8 cellular contexts compared by ENCODE assay signal in the genomic region with DNA sequence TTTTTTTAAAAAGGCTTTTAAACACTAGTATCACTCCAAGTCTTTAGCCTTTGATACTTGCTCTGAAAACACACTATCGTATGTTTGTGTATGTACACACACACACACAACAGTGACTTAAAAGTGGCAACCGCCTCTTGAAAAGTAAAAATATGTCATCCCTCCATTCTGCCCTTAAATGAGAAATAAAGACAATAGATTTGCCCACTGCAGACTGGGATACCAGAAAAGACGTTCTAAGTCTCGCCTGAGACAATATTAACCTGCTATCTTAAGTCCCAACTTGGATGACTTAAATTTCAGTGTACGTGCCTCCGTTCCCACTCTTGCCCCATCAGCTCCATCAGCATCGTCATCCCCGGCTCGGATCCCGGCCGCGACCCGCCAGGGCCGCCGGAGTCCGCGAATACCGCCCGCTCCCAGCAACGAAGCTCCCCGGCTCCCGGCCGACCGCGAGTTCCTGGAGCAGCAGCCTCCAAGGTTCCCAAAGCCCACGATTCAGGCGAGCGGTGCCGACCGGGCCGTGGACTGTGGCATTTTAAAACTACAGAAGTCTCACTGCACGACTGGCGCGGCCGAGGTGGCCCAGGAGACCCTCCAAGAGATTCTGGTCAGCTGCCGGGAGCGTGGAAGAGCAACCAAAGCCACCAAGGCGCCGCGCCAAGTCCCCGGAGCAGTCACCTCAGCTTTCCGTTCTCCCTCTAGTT. TPM values are rescaled to one million over a fixed set of nuclear protein-coding genes. Genes with fewer than 3 reads are reported as not detected.
DNase-seq lines count a peak whose midpoint lies in the region; ATAC-seq lines count a peak whose summit lies in the region.

No MANE protein-coding gene starts in this region.

- peaks cover 9% of the 10 kb centered on the region for H3K4me1 ChIP-seq in effector memory CD4-positive, alpha-beta T cell (ENCODE audit: control insufficient read depth, insufficient read depth, low read length, poor library complexity, severe bottlenecking)
- H3K4me1 ChIP-seq in mesendoderm (ENCODE audit: control insufficient read depth, low read depth, low read length) = no peaks in the 10 kb centered on the region

- no peak overlapping the region for H4K8ac ChIP-seq in mesendoderm (ENCODE audit: low read depth, low read length)

- H3K27ac ChIP-seq in effector memory CD4-positive, alpha-beta T cell (ENCODE audit: insufficient read depth, low read length, poor library complexity, severe bottlenecking) = peak overlapping the region; percentile 98
- peak overlapping the region; percentile 94 for H3K27ac ChIP-seq in mesendoderm (ENCODE audit: low read depth, low read length)

- no CpG with 5 or more reads among the region's 42 CpGs for WGBS in mesendoderm (ENCODE audit: extremely low coverage, insufficient coverage, low lambda C conversion rate)

- intact Hi-C loops in activated CD4-positive, alpha-beta T cell treated with anti-CD3 and anti-CD28 coated beads for 36 hours (cut with DNase I, micrococcal nuclease) = loop anchor here (1.0 to 10.0 kb wide), 12 partner anchors 57 to 1488 kb away; partner anchors contain the start of genes ANO6 (in 2 of the 2), SLC38A1 (in 1 of the 2) and SLC38A2 (in 1 of the 2)

- H3K36me3 Mint-ChIP-seq in activated CD4-positive, alpha-beta T cell treated with anti-CD3 and anti-CD28 coated beads for 36 hours (ENCODE audit: low read depth) = peaks cover 19% of the 10 kb centered on the region

- H3K27ac Mint-ChIP-seq in activated CD4-positive, alpha-beta T cell treated with anti-CD3 and anti-CD28 coated beads for 36 hours = peak overlapping the region; percentile 99

- no peaks in the 10 kb centered on the region for H3K27me3 ChIP-seq in effector memory CD4-positive, alpha-beta T cell (replicated peaks; ENCODE audit: control insufficient read depth, insufficient read depth, low read length, poor library complexity, severe bottlenecking)
- H3K27me3 ChIP-seq in mesendoderm (ENCODE audit: insufficient read depth, low read length, poor library complexity) = no peaks in the 10 kb centered on the region

- no peak overlapping the region for H2AK5ac ChIP-seq in mesendoderm (ENCODE audit: low read length)

- ATAC-seq in activated CD4-positive, alpha-beta T cell treated with anti-CD3 and anti-CD28 coated beads for 36 hours = no peak
- ATAC-seq in esophagus mucosa (no peak), HG03196 (IDR thresholded peaks at IDR 0.05; ENCODE audit: unreplicated experiment) (no peak)

- peak overlapping the region; percentile 97 for H3K56ac ChIP-seq in mesendoderm (ENCODE audit: low read length)

- CTCF ChIA-PET in activated CD4-positive, alpha-beta T cell treated with anti-CD3 and anti-CD28 coated beads for 36 hours (lab: Charles Lee) = interaction anchor here (0.6 to 6.9 kb wide), 8 partner anchors 11 to 543 kb away, joined by 3 to 58 read pairs (median 4); no protein-coding TSS in a partner anchor

- no peaks in the 10 kb centered on the region for H3K36me3 ChIP-seq in effector memory CD4-positive, alpha-beta T cell (ENCODE audit: control insufficient read depth, insufficient read depth, low read length)
- H3K36me3 ChIP-seq in mesendoderm (ENCODE audit: control insufficient read depth, insufficient read depth, low read length) = no peaks in the 10 kb centered on the region

- H3K9me3 ChIP-seq in effector memory CD4-positive, alpha-beta T cell (ENCODE audit: control insufficient read depth, low read length) = no peaks in the 10 kb centered on the region

- H2BK15ac ChIP-seq in mesendoderm (replicated peaks; ENCODE audit: low read depth) = no peak overlapping the region

- H3K4me3 ChIP-seq in effector memory CD4-positive, alpha-beta T cell (ENCODE audit: insufficient read depth, low read depth, low read length, poor library complexity, severe bottlenecking) = peak overlapping the region; percentile 95
- peak overlapping the region; percentile 97 for H3K4me3 ChIP-seq in mesendoderm (ENCODE audit: low read length)

- in situ Hi-C loops in KBM-7 (cut with MboI; ENCODE audit: low pct_unique_long_range_greater_than_20kb, low sequenced_read_pairs) = no loop called here

- peak overlapping the region; percentile 62 for H3K4me2 ChIP-seq in mesendoderm (ENCODE audit: low read length)

- no peaks in the 10 kb centered on the region for H3K9me3 Mint-ChIP-seq in activated CD4-positive, alpha-beta T cell treated with anti-CD3 and anti-CD28 coated beads for 36 hours (ENCODE audit: low read depth)

- H2BK120ac ChIP-seq in mesendoderm (ENCODE audit: low read depth, low read length) = peak overlapping the region; percentile 64

- H3K23ac ChIP-seq in mesendoderm (ENCODE audit: low read length) = peak overlapping the region; percentile 86

- no peaks in the 10 kb centered on the region for H3K79me1 ChIP-seq in mesendoderm (ENCODE audit: low read length)

- no peaks in the 10 kb centered on the region for H3K27me3 Mint-ChIP-seq in activated CD4-positive, alpha-beta T cell treated with anti-CD3 and anti-CD28 coated beads for 36 hours

- H3K4me3 Mint-ChIP-seq in activated CD4-positive, alpha-beta T cell treated with anti-CD3 and anti-CD28 coated beads for 36 hours = peak overlapping the region; percentile 98

- peak; percentile 46 for DNase-seq in COR-L47 (lab: John Stamatoyannopoulos, UW)
- DNase-seq in KBM-7 = peak; percentile 26
- DNase-seq in activated CD4-positive, alpha-beta T cell treated with anti-CD3 and anti-CD28 coated beads for 36 hours = peak; percentile 58
- DNase-seq in effector memory CD4-positive, alpha-beta T cell = peak; percentile 7 to 21 (median 14)
- peak; percentile 51 for DNase-seq in mesendoderm
- DNase-seq in stimulated activated naive CD4-positive, alpha-beta T cell treated with Interleukin-2 at 50 U/mL for 16 hours (lab: John Stamatoyannopoulos, UW) = peak; percentile 35

- POLR2A ChIA-PET in activated CD4-positive, alpha-beta T cell treated with anti-CD3 and anti-CD28 coated beads for 36 hours (lab: Charles Lee) = interaction anchor here (0.5 to 0.6 kb wide), 2 partner anchors 79 to 197 kb away, joined by 3 to 5 read pairs; no protein-coding TSS in a partner anchor

- peaks cover 18% of the 10 kb centered on the region for H3K4me1 Mint-ChIP-seq in activated CD4-positive, alpha-beta T cell treated with anti-CD3 and anti-CD28 coated beads for 36 hours

- H2BK5ac ChIP-seq in mesendoderm (ENCODE audit: low read length) = peak overlapping the region; percentile 84

- H3K79me2 ChIP-seq in mesendoderm (ENCODE audit: control insufficient read depth, insufficient read depth, low read length) = peaks cover 10% of the 10 kb centered on the region

- H3K18ac ChIP-seq in mesendoderm (ENCODE audit: low read length) = peak overlapping the region; percentile 77

- H3K4ac ChIP-seq in mesendoderm (ENCODE audit: low read depth, low read length) = peak overlapping the region; percentile 73

- H3K9ac ChIP-seq in mesendoderm (ENCODE audit: low read length) = peak overlapping the region; percentile 97

- H4K5ac ChIP-seq in mesendoderm (ENCODE audit: low read length) = no peak overlapping the region

RNA-seq across cellular contexts. Expression of gene ARID2, which starts 2.8 kb away (rescaled TPM):
- 10 to 100 TPM; 24.2 to 28.2 TPM for total RNA-seq in activated CD4-positive, alpha-beta T cell treated with anti-CD3 and anti-CD28 coated beads for 36 hours
- polyA plus RNA-seq in mesendoderm (2013, experiment 1 of 2) = 15.0 TPM
- polyA plus RNA-seq in mesendoderm (2013, experiment 2 of 2) = 14.5 TPM
- 20.0 TPM for total RNA-seq in esophagus mucosa
